Comparison of ENCODE assay signal across 7 cellular contexts in the genomic region with DNA sequence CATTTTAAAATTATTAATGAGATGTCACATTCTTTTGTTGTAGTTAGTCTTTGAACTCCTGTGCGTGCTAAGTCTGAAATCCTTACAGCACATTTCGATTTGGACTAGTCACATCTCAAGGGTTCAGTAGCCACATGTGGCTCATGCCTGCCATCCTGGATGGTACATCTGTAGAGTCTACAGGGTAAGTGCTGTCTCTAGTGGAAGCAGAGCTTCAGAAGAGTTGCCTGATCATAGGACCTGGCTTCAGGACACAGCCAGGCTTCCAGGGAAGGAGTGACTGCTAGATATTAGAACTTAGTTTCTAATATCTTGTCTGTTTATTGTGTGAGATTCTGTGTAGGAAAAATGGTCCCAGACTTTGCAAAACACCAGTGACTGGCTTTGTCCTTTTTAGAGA.
DNase-seq lines count a peak whose midpoint lies in the region; ATAC-seq, FAIRE-seq and TF ChIP-seq lines count a peak whose summit lies in the region.
"Not testable (repeated sequence)": the region's sequence is repeated elsewhere in the genome, so short reads cannot be mapped to it uniquely, and the experiment has no call there.

No MANE protein-coding gene starts in this region.

- H3K9me3 ChIP-seq in endothelial cell of umbilical vein (replicated peaks; ENCODE audit: control insufficient read depth, insufficient read depth, low read length); heart right ventricle; psoas muscle; gastrocnemius medialis: not testable (repeated sequence)

- BruUV-seq in endothelial cell of umbilical vein (replicated peaks; lab: Mats Ljungman, UMichigan), result not testable (repeated sequence)

- POLR2A ChIA-PET in endothelial cell of umbilical vein (lab: Charles Lee), result not testable (repeated sequence)

- not testable (repeated sequence) for H3K4me2 ChIP-seq in endothelial cell of umbilical vein (ENCODE audit: insufficient read depth, low read length)

- in situ Hi-C loops in gastrocnemius medialis (cut with MboI; ENCODE audit: low sequenced_read_pairs in 4 of 4), result not testable (repeated sequence)

- H2AFZ ChIP-seq in endothelial cell of umbilical vein (ENCODE audit: low read depth, low read length), result not testable (repeated sequence)

- CTCF ChIA-PET in endothelial cell of umbilical vein (lab: Charles Lee), result not testable (repeated sequence)

- TF ChIP-seq POLR2A in endothelial cell of umbilical vein (IDR thresholded peaks at IDR 0.05; ENCODE audit: low read depth, low read length); gastrocnemius medialis (IDR thresholded peaks at IDR 0.05): not testable (repeated sequence)

- not testable (repeated sequence) for H3K27me3 ChIP-seq in endothelial cell of umbilical vein (ENCODE audit: control insufficient read depth in 2 of 2, insufficient read depth in 2 of 2, low read length in 2 of 2); heart right ventricle; psoas muscle (ENCODE audit: insufficient read depth in 3 of 3, low read length in 2 of 3); gastrocnemius medialis

- TF ChIP-seq CTCF in endothelial cell of umbilical vein (IDR thresholded peaks at IDR 0.05; ENCODE audit: extremely low read depth in 1 of 2, insufficient read depth in 1 of 2, low read depth in 1 of 2, low read length in 2 of 2); heart right ventricle (IDR thresholded peaks at IDR 0.05); psoas muscle (IDR thresholded peaks at IDR 0.05); gastrocnemius medialis (IDR thresholded peaks at IDR 0.05 in 4 of 5, conservative IDR thresholded peaks at IDR 0.05 in 1 of 5): not testable (repeated sequence)

- DNase-seq in endothelial cell of umbilical vein (ENCODE audit: low read depth, low spot score); Right ventricle myocardium superior; heart right ventricle; left ventricle myocardium superior; psoas muscle; gastrocnemius medialis: not testable (repeated sequence)

- H3K9me1 ChIP-seq in endothelial cell of umbilical vein (replicated peaks; ENCODE audit: control insufficient read depth, extremely low read depth, insufficient read depth, low read length), result not testable (repeated sequence)

- H3K79me2 ChIP-seq in endothelial cell of umbilical vein (ENCODE audit: control insufficient read depth, insufficient read depth, low read length), result not testable (repeated sequence)

- intact Hi-C loops in endothelial cell of umbilical vein (cut with micrococcal nuclease); Right ventricle myocardium superior (cut with DNase I); heart right ventricle (cut with DNase I); left ventricle myocardium superior (cut with micrococcal nuclease); psoas muscle (cut with DNase I); gastrocnemius medialis (cut with DNase I; ENCODE audit: low total_unique reads): not testable (repeated sequence)

- not testable (repeated sequence) for H3K4me3 ChIP-seq in endothelial cell of umbilical vein (replicated peaks in 1 of 3; ENCODE audit: insufficient read depth in 1 of 3, low read depth in 1 of 3, low read length in 3 of 3); heart right ventricle; psoas muscle; gastrocnemius medialis

- dilution Hi-C loops in endothelial cell of umbilical vein (cut with MboI; ENCODE audit: extremely low pct_ligation_motif_present, low sequenced_read_pairs), result not testable (repeated sequence)

- WGBS in heart right ventricle, 2 donors, result no CpG with 5 or more reads among the region's 2 CpGs
- WGBS in psoas muscle, 3 donors, result no CpG with 5 or more reads among the region's 2 CpGs

- peak; percentile 66 for FAIRE-seq in endothelial cell of umbilical vein (lab: Jason Lieb, UNC)

- H4K20me1 ChIP-seq in endothelial cell of umbilical vein (replicated peaks; ENCODE audit: control insufficient read depth, extremely low read depth, insufficient read depth, low read length), result not testable (repeated sequence)

- H3K36me3 ChIP-seq in endothelial cell of umbilical vein (ENCODE audit: control insufficient read depth in 2 of 2, extremely low read depth in 1 of 2, insufficient read depth in 2 of 2, low read length in 2 of 2); heart right ventricle; psoas muscle (ENCODE audit: insufficient read depth in 1 of 2, low read depth in 1 of 2); gastrocnemius medialis: not testable (repeated sequence)

- H3K4me1 ChIP-seq in endothelial cell of umbilical vein (ENCODE audit: control insufficient read depth, extremely low read depth, insufficient read depth, low read length); heart right ventricle; psoas muscle: not testable (repeated sequence)
- H3K4me1 ChIP-seq in gastrocnemius medialis, result peaks cover 4 to 11% of the 10 kb centered on the region in 2 donors

- H3K27ac ChIP-seq in endothelial cell of umbilical vein (ENCODE audit: insufficient read depth, low read depth, low read length), result not testable (repeated sequence)
- H3K27ac ChIP-seq in heart right ventricle (peak overlapping the region in 1 of 10 donors; percentile 31), psoas muscle (peak overlapping the region; percentile 59), gastrocnemius medialis (peak overlapping the region; percentile 73 to 84 (median 82))

- ATAC-seq in SK-N-SH treated with all-trans-retinoic acid at 6 μM for 48 hours, result peak; percentile 20; the same call in 1 of the 3 replicates
- peak; percentile 49 for ATAC-seq in Right ventricle myocardium superior (ENCODE audit: poor library complexity)
- ATAC-seq in heart right ventricle, result peak in 6 of 8 donors; percentile 24 to 75 (median 41)
- peak; percentile 49 for ATAC-seq in left ventricle myocardium superior
- ATAC-seq in psoas muscle, result peak; percentile 38 to 75 (median 66)
- ATAC-seq in gastrocnemius medialis, result peak; percentile 60 to 71

- not testable (repeated sequence) for H3K9ac ChIP-seq in endothelial cell of umbilical vein (replicated peaks; ENCODE audit: extremely low read depth, insufficient read depth, low read length)
